1 cellular context compared by ENCODE assay signal in the genomic region with DNA sequence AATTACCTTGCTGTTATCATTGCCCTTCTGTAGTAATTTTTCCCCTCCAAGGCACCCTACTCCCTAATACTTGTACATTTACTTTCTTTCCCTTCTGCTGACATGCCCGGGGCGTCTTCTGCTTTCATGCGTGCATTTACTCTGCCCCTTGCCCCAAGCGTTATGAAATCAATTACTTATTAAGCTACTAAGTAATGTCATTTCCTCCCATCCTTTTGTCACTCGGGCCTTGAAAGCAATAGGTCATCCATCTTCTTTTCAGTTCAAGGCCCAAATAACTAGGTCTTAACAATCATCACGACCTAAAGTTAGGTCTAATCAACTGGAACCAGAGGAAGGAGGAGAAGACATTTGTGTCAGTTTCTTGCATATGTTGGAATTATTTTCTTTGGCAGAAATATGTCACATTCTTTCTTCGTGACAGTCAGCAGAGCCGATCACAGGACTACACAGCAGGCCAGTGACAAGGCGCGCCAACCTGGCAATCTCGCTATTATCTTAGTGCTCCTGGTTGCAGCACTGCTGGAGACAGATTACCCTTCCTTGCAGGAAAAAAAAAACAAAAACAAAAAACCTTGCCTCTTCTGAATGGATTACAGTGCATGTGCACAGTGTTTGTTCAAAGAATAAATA.
TF ChIP-seq lines count a peak whose summit lies in the region.

No MANE protein-coding gene starts in this region.

TF ChIP-seq in HepG2, 621 proteins besides CTCF, POLR2A, EP300 and RAD21 (continued from another document and continues in another):
- TF ChIP-seq, protein P1, sequence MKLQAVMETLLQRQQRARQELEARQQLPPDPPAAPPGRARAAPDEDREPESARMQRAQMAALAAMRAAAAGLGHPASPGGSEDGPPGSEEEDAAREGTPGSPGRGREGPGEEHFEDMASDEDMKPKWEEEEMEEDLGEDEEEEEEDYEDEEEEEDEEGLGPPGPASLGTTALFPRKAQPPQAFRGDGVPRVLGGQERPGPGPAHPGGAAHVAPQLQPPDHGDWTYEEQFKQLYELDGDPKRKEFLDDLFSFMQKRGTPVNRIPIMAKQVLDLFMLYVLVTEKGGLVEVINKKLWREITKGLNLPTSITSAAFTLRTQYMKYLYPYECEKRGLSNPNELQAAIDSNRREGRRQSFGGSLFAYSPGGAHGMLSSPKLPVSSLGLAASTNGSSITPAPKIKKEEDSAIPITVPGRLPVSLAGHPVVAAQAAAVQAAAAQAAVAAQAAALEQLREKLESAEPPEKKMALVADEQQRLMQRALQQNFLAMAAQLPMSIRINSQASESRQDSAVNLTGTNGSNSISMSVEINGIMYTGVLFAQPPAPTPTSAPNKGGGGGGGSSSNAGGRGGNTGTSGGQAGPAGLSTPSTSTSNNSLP (IDR thresholded peaks at IDR 0.05; ENCODE audit: low read depth, low read length) = peak; percentile 62; the same call in 1 of the 2 replicates
- TF ChIP-seq, protein P2, sequence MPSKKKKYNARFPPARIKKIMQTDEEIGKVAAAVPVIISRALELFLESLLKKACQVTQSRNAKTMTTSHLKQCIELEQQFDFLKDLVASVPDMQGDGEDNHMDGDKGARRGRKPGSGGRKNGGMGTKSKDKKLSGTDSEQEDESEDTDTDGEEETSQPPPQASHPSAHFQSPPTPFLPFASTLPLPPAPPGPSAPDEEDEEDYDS (CRISPR knock-in tag; IDR thresholded peaks at IDR 0.05) = no peak; the same call in 1 of the 2 replicates
- TF ChIP-seq HNF4A (CRISPR knock-in tag; IDR thresholded peaks at IDR 0.05) (peak; percentile 55), KLF13 (CRISPR knock-in tag; IDR thresholded peaks at IDR 0.05) (no peak), ATF6 (CRISPR knock-in tag; conservative IDR thresholded peaks at IDR 0.05) (no peak), THYN1 (CRISPR knock-in tag; IDR thresholded peaks at IDR 0.05; ENCODE audit: borderline replicate concordance, low read depth) (no peak), IRF9 (CRISPR knock-in tag; IDR thresholded peaks at IDR 0.05; ENCODE audit: borderline replicate concordance) (no peak), BRD4 (CRISPR knock-in tag; IDR thresholded peaks at IDR 0.05) (no peak), KLF15 (CRISPR knock-in tag; IDR thresholded peaks at IDR 0.05; ENCODE audit: borderline replicate concordance) (no peak), NFYC (CRISPR knock-in tag; IDR thresholded peaks at IDR 0.05) (no peak), MLLT10 (CRISPR knock-in tag; IDR thresholded peaks at IDR 0.05) (no peak), KAT2B (IDR thresholded peaks at IDR 0.05; ENCODE audit: borderline replicate concordance, low read depth, low read length) (no peak), HOXA5 (CRISPR knock-in tag; IDR thresholded peaks at IDR 0.05) (no peak), SALL1 (CRISPR knock-in tag; IDR thresholded peaks at IDR 0.05) (peak; percentile 56; the same call in 1 of the 2 replicates), PAX8 (CRISPR knock-in tag; IDR thresholded peaks at IDR 0.05; ENCODE audit: borderline replicate concordance) (no peak), ZBTB26 (CRISPR knock-in tag; IDR thresholded peaks at IDR 0.05; ENCODE audit: borderline replicate concordance) (no peak), TRIM24 (CRISPR knock-in tag; IDR thresholded peaks at IDR 0.05) (no peak), ZNF773 (CRISPR knock-in tag; IDR thresholded peaks at IDR 0.05; ENCODE audit: borderline replicate concordance) (no peak), ZNF749 (CRISPR knock-in tag; IDR thresholded peaks at IDR 0.05; ENCODE audit: borderline replicate concordance) (no peak), EED (CRISPR knock-in tag; IDR thresholded peaks at IDR 0.05) (no peak), LBX2 (CRISPR knock-in tag; IDR thresholded peaks at IDR 0.05; ENCODE audit: borderline replicate concordance) (no peak), TARDBP (CRISPR knock-in tag; IDR thresholded peaks at IDR 0.05) (peak; percentile 36; the same call in 1 of the 2 replicates), TEF (CRISPR knock-in tag; IDR thresholded peaks at IDR 0.05) (no peak), U2AF1 (optimal IDR thresholded peaks at IDR 0.05; ENCODE audit: low read depth, low read length) (no peak), ZNF451 (CRISPR knock-in tag; IDR thresholded peaks at IDR 0.05) (no peak), BRCA1 (CRISPR knock-in tag; IDR thresholded peaks at IDR 0.05) (no peak), ESRRA (CRISPR knock-in tag; IDR thresholded peaks at IDR 0.05; ENCODE audit: low read depth) (no peak), REXO4 (CRISPR knock-in tag; IDR thresholded peaks at IDR 0.05; ENCODE audit: borderline replicate concordance) (no peak), ZNF761 (CRISPR knock-in tag; conservative IDR thresholded peaks at IDR 0.05) (no peak), ZFP90 (CRISPR knock-in tag; IDR thresholded peaks at IDR 0.05; ENCODE audit: borderline replicate concordance) (no peak), ELF4 (CRISPR knock-in tag; IDR thresholded peaks at IDR 0.05; ENCODE audit: borderline replicate concordance) (no peak), ZNF20 (CRISPR knock-in tag; IDR thresholded peaks at IDR 0.05) (no peak), ZNF496 (CRISPR knock-in tag; IDR thresholded peaks at IDR 0.05; ENCODE audit: insufficient replicate concordance) (no peak), PRPF4 (IDR thresholded peaks at IDR 0.05; ENCODE audit: low read depth, low read length, poor library complexity, severe bottlenecking) (no peak), ZNF724P (CRISPR knock-in tag; IDR thresholded peaks at IDR 0.05; ENCODE audit: borderline replicate concordance) (no peak), RFXAP (CRISPR knock-in tag; IDR thresholded peaks at IDR 0.05; ENCODE audit: borderline replicate concordance) (no peak), NFAT5 (CRISPR knock-in tag; IDR thresholded peaks at IDR 0.05) (no peak), POLR2G (IDR thresholded peaks at IDR 0.05; ENCODE audit: low read depth, low read length) (no peak), ZNF710 (CRISPR knock-in tag; IDR thresholded peaks at IDR 0.05; ENCODE audit: borderline replicate concordance) (peak; percentile 46; the same call in 1 of the 2 replicates)
- TF ChIP-seq, protein P3, sequence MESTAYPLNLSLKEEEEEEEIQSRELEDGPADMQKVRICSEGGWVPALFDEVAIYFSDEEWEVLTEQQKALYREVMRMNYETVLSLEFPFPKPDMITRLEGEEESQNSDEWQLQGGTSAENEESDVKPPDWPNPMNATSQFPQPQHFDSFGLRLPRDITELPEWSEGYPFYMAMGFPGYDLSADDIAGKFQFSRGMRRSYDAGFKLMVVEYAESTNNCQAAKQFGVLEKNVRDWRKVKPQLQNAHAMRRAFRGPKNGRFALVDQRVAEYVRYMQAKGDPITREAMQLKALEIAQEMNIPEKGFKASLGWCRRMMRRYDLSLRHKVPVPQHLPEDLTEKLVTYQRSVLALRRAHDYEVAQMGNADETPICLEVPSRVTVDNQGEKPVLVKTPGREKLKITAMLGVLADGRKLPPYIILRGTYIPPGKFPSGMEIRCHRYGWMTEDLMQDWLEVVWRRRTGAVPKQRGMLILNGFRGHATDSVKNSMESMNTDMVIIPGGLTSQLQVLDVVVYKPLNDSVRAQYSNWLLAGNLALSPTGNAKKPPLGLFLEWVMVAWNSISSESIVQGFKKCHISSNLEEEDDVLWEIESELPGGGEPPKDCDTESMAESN (CRISPR knock-in tag; conservative IDR thresholded peaks at IDR 0.05) = no peak
- TF ChIP-seq, protein P4, sequence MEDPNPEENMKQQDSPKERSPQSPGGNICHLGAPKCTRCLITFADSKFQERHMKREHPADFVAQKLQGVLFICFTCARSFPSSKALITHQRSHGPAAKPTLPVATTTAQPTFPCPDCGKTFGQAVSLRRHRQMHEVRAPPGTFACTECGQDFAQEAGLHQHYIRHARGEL (CRISPR knock-in tag; IDR thresholded peaks at IDR 0.05) = no peak
- TF ChIP-seq, protein P5, sequence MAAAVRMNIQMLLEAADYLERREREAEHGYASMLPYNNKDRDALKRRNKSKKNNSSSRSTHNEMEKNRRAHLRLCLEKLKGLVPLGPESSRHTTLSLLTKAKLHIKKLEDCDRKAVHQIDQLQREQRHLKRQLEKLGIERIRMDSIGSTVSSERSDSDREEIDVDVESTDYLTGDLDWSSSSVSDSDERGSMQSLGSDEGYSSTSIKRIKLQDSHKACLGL (CRISPR knock-in tag; IDR thresholded peaks at IDR 0.05) = no peak
